In genomic region chr5:177380805-177381126, GRCh38 we compare ENCODE assay signal across 35 cellular contexts. TPM values are rescaled to one million over a fixed set of nuclear protein-coding genes. Genes with fewer than 3 reads are reported as not detected.
"Had no signal": no experiment of that assay in that cellular context is flagged by ENCODE, and none has a peak within 500 bp of the region (broad histone marks: within the 10 kb centered on the region; RNA-seq: fewer than 3 reads in every experiment).

No MANE protein-coding gene starts in this region.

- H3K27me3 ChIP-seq: colonic mucosa, hepatocyte, right atrium auricular region, sigmoid colon, suprapubic skin, vagina had no signal

- H3K9me3 Mint-ChIP-seq: dendritic cell treated with granulocyte-macrophage colony-stimulating factor and Interleukin-4, amounts not matched to agents 40 ng/mL and 50 ng/mL, for 4 days; endodermal cell; mesothelial cell of epicardium; naive B cell; natural killer cell treated with Interleukin-12 subunit alpha and Interleukin-12 subunit beta and Interleukin-15 and Interleukin-18, amount 100 ng/mL, for 72 hours; stimulated activated memory B cell treated with anti-CD40 and anti-IgM and Interleukin-4, amounts not matched to agents 10 μg/mL and 1 μg/mL and 100 μg/mL, for 72 hours; stimulated activated naive CD8-positive, alpha-beta T cell treated with anti-CD3 and anti-CD28 coated beads, Interleukin-15, Interleukin-2, amounts not matched to agents 100 ng/mL and 50 ng/mL, for 24 hours had no signal

- H3K4me3 ChIP-seq: colonic mucosa, gastroesophageal sphincter, heart left ventricle, hepatocyte, left lung, mucosa of descending colon, prostate gland, right atrium auricular region, sigmoid colon, suprapubic skin, transverse colon, upper lobe of right lung, vagina had no signal

- H3K79me2 ChIP-seq: hepatocyte had no signal

- H3K4me1 Mint-ChIP-seq: mesothelial cell of epicardium had no signal

- H3K27ac ChIP-seq: colonic mucosa, epithelial cell of prostate, foreskin keratinocyte, gastroesophageal sphincter, heart left ventricle, left lung, prostate gland, right atrium auricular region, sigmoid colon, suprapubic skin, transverse colon, upper lobe of right lung, vagina had no signal

- ATAC-seq: esophagus mucosa; foreskin keratinocyte; gastroesophageal sphincter; heart left ventricle; left cardiac atrium; left lung; mucosa of descending colon; natural killer cell treated with Interleukin-12 subunit alpha and Interleukin-12 subunit beta and Interleukin-15 and Interleukin-18, amount 100 ng/mL, for 72 hours; stimulated activated memory B cell treated with anti-CD40 and anti-IgM and Interleukin-4, amounts not matched to agents 10 μg/mL and 1 μg/mL and 100 μg/mL, for 72 hours; upper lobe of right lung had no signal

- H2AFZ ChIP-seq: hepatocyte had no signal

- H3K27me3 Mint-ChIP-seq: stimulated activated naive CD8-positive, alpha-beta T cell treated with anti-CD3 and anti-CD28 coated beads, Interleukin-15, Interleukin-2, amounts not matched to agents 100 ng/mL and 50 ng/mL, for 24 hours had no signal

- FAIRE-seq: islet of Langerhans had no signal

- H3K4me3 Mint-ChIP-seq: dendritic cell treated with granulocyte-macrophage colony-stimulating factor and Interleukin-4, amounts not matched to agents 40 ng/mL and 50 ng/mL, for 4 days; endodermal cell; mesothelial cell of epicardium; stimulated activated memory B cell treated with anti-CD40 and anti-IgM and Interleukin-4, amounts not matched to agents 10 μg/mL and 1 μg/mL and 100 μg/mL, for 72 hours; stimulated activated naive CD8-positive, alpha-beta T cell treated with anti-CD3 and anti-CD28 coated beads, Interleukin-15, Interleukin-2, amounts not matched to agents 100 ng/mL and 50 ng/mL, for 24 hours had no signal

- H3K27ac Mint-ChIP-seq: dendritic cell treated with granulocyte-macrophage colony-stimulating factor and Interleukin-4, amounts not matched to agents 40 ng/mL and 50 ng/mL, for 4 days; endodermal cell; mesothelial cell of epicardium; stimulated activated memory B cell treated with anti-CD40 and anti-IgM and Interleukin-4, amounts not matched to agents 10 μg/mL and 1 μg/mL and 100 μg/mL, for 72 hours; stimulated activated naive CD8-positive, alpha-beta T cell treated with anti-CD3 and anti-CD28 coated beads, Interleukin-15, Interleukin-2, amounts not matched to agents 100 ng/mL and 50 ng/mL, for 24 hours had no signal

- H3K4me2 ChIP-seq: hepatocyte had no signal

- H3K36me3 Mint-ChIP-seq: mesothelial cell of epicardium; naive B cell; natural killer cell treated with Interleukin-12 subunit alpha and Interleukin-12 subunit beta and Interleukin-15 and Interleukin-18, amount 100 ng/mL, for 72 hours; stimulated activated memory B cell treated with anti-CD40 and anti-IgM and Interleukin-4, amounts not matched to agents 10 μg/mL and 1 μg/mL and 100 μg/mL, for 72 hours had no signal

- H3K9me3 ChIP-seq: colonic mucosa, gastroesophageal sphincter, heart left ventricle, left lung, mucosa of descending colon, prostate gland, right atrium auricular region, sigmoid colon, suprapubic skin, transverse colon, upper lobe of right lung, vagina had no signal

- H3K4me1 ChIP-seq: colonic mucosa, foreskin keratinocyte, heart left ventricle, prostate gland, right atrium auricular region, transverse colon, upper lobe of right lung had no signal

- DNase-seq: colonic mucosa; effector CD8-positive, alpha-beta T cell; foreskin keratinocyte; heart left ventricle; left cardiac atrium; left lung; mesenchymal stem cell; mucosa of descending colon; naive B cell; sigmoid colon; stimulated activated CD4-positive, alpha-beta T cell treated with anti-CD3 and anti-CD28 coated beads, Interleukin-2, amount 100 ng/mL, for 24 hours; stimulated activated CD4-positive, alpha-beta T cell treated with anti-CD3 and anti-CD28 coated beads, Interleukin-4, amount 100 ng/mL, for 24 hours; transverse colon; upper lobe of right lung had no signal

- H3K36me3 ChIP-seq: colonic mucosa, gastroesophageal sphincter, heart left ventricle, left lung, prostate gland, right atrium auricular region, sigmoid colon, suprapubic skin, transverse colon, upper lobe of right lung, vagina had no signal

RNA-seq across cellular contexts. Expression of gene SLC34A1, which starts 3.5 kb away (rescaled TPM):
- total RNA-seq: colonic mucosa; endodermal cell; foreskin keratinocyte; heart left ventricle; hepatocyte; kidney epithelial cell; left cardiac atrium; left lung; lung microvascular endothelial cell; mesothelial cell of epicardium; mucosa of descending colon; natural killer cell treated with Interleukin-12 subunit alpha and Interleukin-12 subunit beta and Interleukin-15 and Interleukin-18, amount 100 ng/mL, for 72 hours; osteocyte; prostate gland; right atrium auricular region; sigmoid colon; skeletal muscle tissue; upper lobe of right lung; vagina had no signal
- polyA plus RNA-seq: foreskin keratinocyte, heart left ventricle, hepatocyte had no signal

RNA-seq across cellular contexts. Expression of gene PFN3, which starts 19.7 kb away (rescaled TPM):
- total RNA-seq: colonic mucosa; endodermal cell; esophagus mucosa; foreskin keratinocyte; gastroesophageal sphincter; heart left ventricle; hepatocyte; kidney epithelial cell; left cardiac atrium; left lung; lower leg skin; lung microvascular endothelial cell; mesothelial cell of epicardium; mucosa of descending colon; natural killer cell treated with Interleukin-12 subunit alpha and Interleukin-12 subunit beta and Interleukin-15 and Interleukin-18, amount 100 ng/mL, for 72 hours; osteocyte; prostate gland; right atrium auricular region; sigmoid colon; skeletal muscle tissue; suprapubic skin; transverse colon; upper lobe of right lung; vagina had no signal
- polyA plus RNA-seq: foreskin keratinocyte, heart left ventricle, hepatocyte, sigmoid colon, thymus had no signal

RNA-seq across cellular contexts. Expression of gene F12, which starts 28.6 kb away (rescaled TPM):
- total RNA-seq: skeletal muscle tissue had no signal
